In genomic region chr15:78204351-78205309, GRCh38 we compare ENCODE assay signal across 13 cellular contexts. TPM values are rescaled to one million over a fixed set of nuclear protein-coding genes. Genes with fewer than 3 reads are reported as not detected.
DNase-seq lines count a peak whose midpoint lies in the region; TF ChIP-seq lines count a peak whose summit lies in the region.
"Had no signal": no experiment of that assay in that cellular context is flagged by ENCODE, and none has a peak within 500 bp of the region (broad histone marks: within the 10 kb centered on the region; RNA-seq: fewer than 3 reads in every experiment).

No MANE protein-coding gene starts in this region.

- no peak for TF ChIP-seq CTCF in esophagus muscularis mucosa (IDR thresholded peaks at IDR 0.05)

- no peak overlapping the region for H3K9ac ChIP-seq in mesenchymal stem cell (ENCODE audit: low read length)

- H3K18ac ChIP-seq in mesenchymal stem cell (ENCODE audit: low read depth in 1 of 2, low read length in 2 of 2) = no peak overlapping the region

- peaks cover 28 to 35% (median 32%) of the 10 kb centered on the region in 4 donors for H3K4me1 ChIP-seq in esophagus muscularis mucosa
- peaks cover 32% of the 10 kb centered on the region for H3K4me1 ChIP-seq in mesenchymal stem cell (ENCODE audit: control insufficient read depth, insufficient read depth, low read depth, low read length)

- H2AK5ac ChIP-seq in mesenchymal stem cell (ENCODE audit: low read length, severe bottlenecking) = no peak overlapping the region

- 85% methylated on average over 14 of the region's 17 CpGs for WGBS in esophagus muscularis mucosa
- 77% methylated on average over 17 of the region's 17 CpGs for WGBS in mesenchymal stem cell

- no peak overlapping the region for H2BK15ac ChIP-seq in mesenchymal stem cell (ENCODE audit: low read depth, poor library complexity, severe bottlenecking)

- no peak overlapping the region for H2BK5ac ChIP-seq in mesenchymal stem cell (ENCODE audit: low read depth, low read length, poor library complexity, severe bottlenecking)

- no peak overlapping the region for H3K4me3 ChIP-seq in esophagus muscularis mucosa
- H3K4me3 ChIP-seq in mesenchymal stem cell (ENCODE audit: insufficient read depth in 1 of 2, low read depth in 1 of 2, low read length in 2 of 2) = no peak overlapping the region
- H3K4me3 ChIP-seq: SJSA1 had no signal

- H3K4me2 ChIP-seq in mesenchymal stem cell (ENCODE audit: low read length, poor library complexity, severe bottlenecking) = no peak overlapping the region

- no peaks in the 10 kb centered on the region for H3K27me3 ChIP-seq in esophagus muscularis mucosa
- peaks cover 3 to 60% of the 10 kb centered on the region in 2 experiments for H3K27me3 ChIP-seq in mesenchymal stem cell (ENCODE audit: control insufficient read depth in 1 of 2, insufficient read depth in 1 of 2, low read length in 2 of 2)
- H3K27me3 ChIP-seq: SJSA1 had no signal

- H2BK120ac ChIP-seq in mesenchymal stem cell (ENCODE audit: low read depth, low read length) = no peak overlapping the region

- H3K79me1 ChIP-seq in mesenchymal stem cell (replicated peaks; ENCODE audit: low read length, poor library complexity, severe bottlenecking) = no peaks in the 10 kb centered on the region

- no peak overlapping the region for H4K8ac ChIP-seq in mesenchymal stem cell (ENCODE audit: low read length)

- H3K23ac ChIP-seq in mesenchymal stem cell (ENCODE audit: low read length in 2 of 2) = no peak overlapping the region

- intact Hi-C loops in esophagus muscularis mucosa (cut with DNase I) = no loop called here

- H3K27ac ChIP-seq in esophagus muscularis mucosa (replicated peaks in 1 of 4) = peak overlapping the region in 3 of 4 donors; percentile 7 to 52 (median 39)
- H3K27ac ChIP-seq in mesenchymal stem cell (ENCODE audit: low read length, poor library complexity, severe bottlenecking) = no peak overlapping the region
- H3K27ac ChIP-seq in substantia nigra (ENCODE audit: low read depth, low read length, poor library complexity, severe bottlenecking) = peak overlapping the region; percentile 90
- H3K27ac ChIP-seq: epithelial cell of prostate, SJSA1 had no signal

- no peak overlapping the region for H4K91ac ChIP-seq in mesenchymal stem cell (ENCODE audit: low read length)

- H3K36me3 ChIP-seq in esophagus muscularis mucosa (no peaks in the 10 kb centered on the region), mesenchymal stem cell (ENCODE audit: control insufficient read depth in 1 of 2, insufficient read depth in 2 of 2, low read depth in 1 of 2, low read length in 2 of 2) (no peaks in the 10 kb centered on the region)
- H3K36me3 ChIP-seq: SJSA1 had no signal

- no peak for TF ChIP-seq EP300 in esophagus muscularis mucosa (IDR thresholded peaks at IDR 0.05)

- no peak for TF ChIP-seq POLR2A in esophagus muscularis mucosa (IDR thresholded peaks at IDR 0.05; ENCODE audit: low read depth)

- H3K4ac ChIP-seq in mesenchymal stem cell (ENCODE audit: low read depth in 1 of 2, low read length in 2 of 2) = no peak overlapping the region

- H3K9me3 ChIP-seq in esophagus muscularis mucosa (no peaks in the 10 kb centered on the region), mesenchymal stem cell (ENCODE audit: control insufficient read depth, low read length) (no peaks in the 10 kb centered on the region)
- H3K9me3 ChIP-seq: SJSA1 had no signal

- H2AFZ ChIP-seq in mesenchymal stem cell (ENCODE audit: low read depth, low read length) = no peak overlapping the region

- no peak overlapping the region for H3K14ac ChIP-seq in mesenchymal stem cell (ENCODE audit: low read length in 2 of 2)

- DNase-seq in NCI-H69 (lab: John Stamatoyannopoulos, UW) (peak; percentile 6), esophagus muscularis mucosa (ENCODE audit: extremely low spot score) (no peak), mesenchymal stem cell (peak; percentile 43), substantia nigra (lab: John Stamatoyannopoulos, UW) (peak in 36 of 49 donors; percentile 25 to 79 (median 59)), SHP77 (lab: John Stamatoyannopoulos, UW) (no peak), GM19240 (ENCODE audit: insufficient read length, low spot score) (no peak), iPS-NIHi7 (ENCODE audit: extremely low spot score) (no peak)
- no peak for DNase-seq in effector CD4-positive, alpha-beta T cell
- DNase-seq: CD4-positive, CD25-positive, alpha-beta regulatory T cell; stimulated activated CD4-positive, alpha-beta T cell treated with anti-CD3 and anti-CD28 coated beads, Interleukin-1b, Interleukin-23, amount 100 ng/mL, for 48 hours; stimulated activated naive B cell treated with anti-CD40 and anti-IgM and Interleukin-4, amounts not matched to agents 10 μg/mL and 1 μg/mL and 100 μg/mL, for 72 hours had no signal

- no peak overlapping the region for H2BK12ac ChIP-seq in mesenchymal stem cell (ENCODE audit: low read length in 2 of 2)

RNA-seq across cellular contexts. Expression of gene ACSBG1, which starts 29.7 kb away (rescaled TPM):
- total RNA-seq in esophagus muscularis mucosa = 1 to 10 TPM in 3 of 4 donors, under 1 TPM in 1; 0.33 to 2.5 (median 1.8) TPM
- 0.03 TPM for polyA plus RNA-seq in mesenchymal stem cell (2013, experiment 1 of 2)
- polyA plus RNA-seq in mesenchymal stem cell (2013, experiment 2 of 2) = not detected
- total RNA-seq: SJSA1 had no signal

RNA-seq across cellular contexts. Expression of gene IDH3A, which starts 55.5 kb away (rescaled TPM):
- total RNA-seq in esophagus muscularis mucosa = 100 to 1,000 TPM in 1 of 4 donors, 10 to 100 TPM in 3; 59.4 to 122 (median 78.1) TPM
- 17.7 TPM for polyA plus RNA-seq in mesenchymal stem cell (2013, experiment 1 of 2)
- 19.5 TPM for polyA plus RNA-seq in mesenchymal stem cell (2013, experiment 2 of 2)

RNA-seq across cellular contexts. Expression of gene DNAJA4, which starts 59.7 kb away (rescaled TPM):
- 10 to 100 TPM; 11.8 to 23.5 (median 15.8) TPM for total RNA-seq in esophagus muscularis mucosa
- 0.12 TPM for polyA plus RNA-seq in mesenchymal stem cell (2013, experiment 1 of 2)
- 0.05 TPM for polyA plus RNA-seq in mesenchymal stem cell (2013, experiment 2 of 2)

Comparison
In these comparisons a context has a peak if more than half of its experiments do, and no peak if none do; other contexts are left out.
1. DNase-seq: peak in NCI-H69 (single experiment), mesenchymal stem cell (single experiment) and substantia nigra (36 of 49); none in esophagus muscularis mucosa (single experiment), SHP77 (0 of 2), GM19240 (single experiment), iPS-NIHi7 (single experiment) and effector CD4-positive, alpha-beta T cell (single experiment).